ENCODE assay signal across 1 cellular context in genomic region chr3:23944861-23945652, GRCh38.
TF ChIP-seq lines count a peak whose summit lies in the region.

TSS of gene NR1D2 (plus strand) at chr3:23945286. CDS start at chr3:23945579, 293 bp downstream.

TF ChIP-seq in GM23338, 12 proteins besides CTCF, POLR2A, EP300 and RAD21 (continued from another document):
- TF ChIP-seq, protein P1, sequence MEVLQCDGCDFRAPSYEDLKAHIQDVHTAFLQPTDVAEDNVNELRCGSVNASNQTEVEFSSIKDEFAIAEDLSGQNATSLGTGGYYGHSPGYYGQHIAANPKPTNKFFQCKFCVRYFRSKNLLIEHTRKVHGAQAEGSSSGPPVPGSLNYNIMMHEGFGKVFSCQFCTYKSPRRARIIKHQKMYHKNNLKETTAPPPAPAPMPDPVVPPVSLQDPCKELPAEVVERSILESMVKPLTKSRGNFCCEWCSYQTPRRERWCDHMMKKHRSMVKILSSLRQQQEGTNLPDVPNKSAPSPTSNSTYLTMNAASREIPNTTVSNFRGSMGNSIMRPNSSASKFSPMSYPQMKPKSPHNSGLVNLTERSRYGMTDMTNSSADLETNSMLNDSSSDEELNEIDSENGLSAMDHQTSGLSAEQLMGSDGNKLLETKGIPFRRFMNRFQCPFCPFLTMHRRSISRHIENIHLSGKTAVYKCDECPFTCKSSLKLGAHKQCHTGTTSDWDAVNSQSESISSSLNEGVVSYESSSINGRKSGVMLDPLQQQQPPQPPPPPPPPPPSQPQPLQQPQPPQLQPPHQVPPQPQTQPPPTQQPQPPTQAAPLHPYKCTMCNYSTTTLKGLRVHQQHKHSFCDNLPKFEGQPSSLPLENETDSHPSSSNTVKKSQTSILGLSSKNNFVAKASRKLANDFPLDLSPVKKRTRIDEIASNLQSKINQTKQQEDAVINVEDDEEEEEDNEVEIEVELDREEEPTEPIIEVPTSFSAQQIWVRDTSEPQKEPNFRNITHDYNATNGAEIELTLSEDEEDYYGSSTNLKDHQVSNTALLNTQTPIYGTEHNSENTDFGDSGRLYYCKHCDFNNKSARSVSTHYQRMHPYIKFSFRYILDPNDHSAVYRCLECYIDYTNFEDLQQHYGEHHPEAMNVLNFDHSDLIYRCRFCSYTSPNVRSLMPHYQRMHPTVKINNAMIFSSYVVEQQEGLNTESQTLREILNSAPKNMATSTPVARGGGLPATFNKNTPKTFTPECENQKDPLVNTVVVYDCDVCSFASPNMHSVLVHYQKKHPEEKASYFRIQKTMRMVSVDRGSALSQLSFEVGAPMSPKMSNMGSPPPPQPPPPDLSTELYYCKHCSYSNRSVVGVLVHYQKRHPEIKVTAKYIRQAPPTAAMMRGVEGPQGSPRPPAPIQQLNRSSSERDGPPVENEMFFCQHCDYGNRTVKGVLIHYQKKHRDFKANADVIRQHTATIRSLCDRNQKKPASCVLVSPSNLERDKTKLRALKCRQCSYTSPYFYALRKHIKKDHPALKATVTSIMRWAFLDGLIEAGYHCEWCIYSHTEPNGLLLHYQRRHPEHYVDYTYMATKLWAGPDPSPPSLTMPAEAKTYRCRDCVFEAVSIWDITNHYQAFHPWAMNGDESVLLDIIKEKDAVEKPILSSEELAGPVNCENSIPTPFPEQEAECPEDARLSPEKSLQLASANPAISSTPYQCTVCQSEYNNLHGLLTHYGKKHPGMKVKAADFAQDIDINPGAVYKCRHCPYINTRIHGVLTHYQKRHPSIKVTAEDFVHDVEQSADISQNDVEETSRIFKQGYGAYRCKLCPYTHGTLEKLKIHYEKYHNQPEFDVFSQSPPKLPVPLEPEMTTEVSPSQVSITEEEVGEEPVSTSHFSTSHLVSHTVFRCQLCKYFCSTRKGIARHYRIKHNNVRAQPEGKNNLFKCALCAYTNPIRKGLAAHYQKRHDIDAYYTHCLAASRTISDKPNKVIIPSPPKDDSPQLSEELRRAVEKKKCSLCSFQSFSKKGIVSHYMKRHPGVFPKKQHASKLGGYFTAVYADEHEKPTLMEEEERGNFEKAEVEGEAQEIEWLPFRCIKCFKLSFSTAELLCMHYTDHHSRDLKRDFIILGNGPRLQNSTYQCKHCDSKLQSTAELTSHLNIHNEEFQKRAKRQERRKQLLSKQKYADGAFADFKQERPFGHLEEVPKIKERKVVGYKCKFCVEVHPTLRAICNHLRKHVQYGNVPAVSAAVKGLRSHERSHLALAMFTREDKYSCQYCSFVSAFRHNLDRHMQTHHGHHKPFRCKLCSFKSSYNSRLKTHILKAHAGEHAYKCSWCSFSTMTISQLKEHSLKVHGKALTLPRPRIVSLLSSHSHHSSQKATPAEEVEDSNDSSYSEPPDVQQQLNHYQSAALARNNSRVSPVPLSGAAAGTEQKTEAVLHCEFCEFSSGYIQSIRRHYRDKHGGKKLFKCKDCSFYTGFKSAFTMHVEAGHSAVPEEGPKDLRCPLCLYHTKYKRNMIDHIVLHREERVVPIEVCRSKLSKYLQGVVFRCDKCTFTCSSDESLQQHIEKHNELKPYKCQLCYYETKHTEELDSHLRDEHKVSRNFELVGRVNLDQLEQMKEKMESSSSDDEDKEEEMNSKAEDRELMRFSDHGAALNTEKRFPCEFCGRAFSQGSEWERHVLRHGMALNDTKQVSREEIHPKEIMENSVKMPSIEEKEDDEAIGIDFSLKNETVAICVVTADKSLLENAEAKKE (CRISPR knock-in tag; IDR thresholded peaks at IDR 0.05), result no peak
- TF ChIP-seq NANOG (IDR thresholded peaks at IDR 0.05; ENCODE audit: borderline replicate concordance) (no peak), EZH2 (IDR thresholded peaks at IDR 0.05; ENCODE audit: low read depth, unreplicated experiment) (no peak), ZNF331 (CRISPR knock-in tag; IDR thresholded peaks at IDR 0.05; ENCODE audit: low read depth) (no peak), CREB1 (CRISPR knock-in tag; IDR thresholded peaks at IDR 0.05; ENCODE audit: low read depth) (no peak), JUNB (IDR thresholded peaks at IDR 0.05; ENCODE audit: unreplicated experiment) (no peak), POLR2AphosphoS5 (IDR thresholded peaks at IDR 0.05; ENCODE audit: low read depth) (peak; percentile 52), STAT1 (IDR thresholded peaks at IDR 0.05; ENCODE audit: unreplicated experiment) (no peak)
TF ChIP-seq in GM23338: peak in this region for 3.
